ENCODE assay signal across 20 cellular contexts in genomic region chr9:89590415-89590814, GRCh38. TPM values are rescaled to one million over a fixed set of nuclear protein-coding genes. Genes with fewer than 3 reads are reported as not detected.
DNase-seq lines count a peak whose midpoint lies in the region; ATAC-seq and TF ChIP-seq lines count a peak whose summit lies in the region.
"Had no signal": no experiment of that assay in that cellular context is flagged by ENCODE, and none has a peak within 500 bp of the region (broad histone marks: within the 10 kb centered on the region; RNA-seq: fewer than 3 reads in every experiment).

No MANE protein-coding gene starts in this region.

- H3K4me3 ChIP-seq in WERI-Rb-1 (ENCODE audit: low read depth, low read length) (no peak overlapping the region), lung (no peak overlapping the region)
- H3K4me3 ChIP-seq: A549; BLaER1 treated with 17β-estradiol and CSF1 and Interleukin-3, amounts not matched to agents 10 nM and 100 nM; HAP-1 had no signal

- H3K9me3 ChIP-seq in WERI-Rb-1 (ENCODE audit: severe bottlenecking) (no peaks in the 10 kb centered on the region), lung (ENCODE audit: control insufficient read depth in 2 of 2, insufficient read depth in 1 of 2, low read length in 1 of 2) (no peaks in the 10 kb centered on the region)
- H3K9me3 ChIP-seq: A549; BE2C; BLaER1 treated with 17β-estradiol and CSF1 and Interleukin-3, amounts not matched to agents 10 nM and 100 nM; HAP-1 had no signal

- H3K4me3 Mint-ChIP-seq in activated CD4-positive, alpha-beta T cell treated with anti-CD3 and anti-CD28 coated beads, Interleukin-2, amount 10 ng/mL, durations not matched to agents 24 days and 14 days = no peak overlapping the region
- H3K4me3 Mint-ChIP-seq: CD14-positive monocyte; CD4-positive, alpha-beta T cell; CD8-positive, alpha-beta memory T cell; HFFc6 had no signal

- no peak for ATAC-seq in lung (ENCODE audit: insufficient read depth, low FRiP score)
- ATAC-seq: A549 had no signal

- no peak overlapping the region for H3K27ac Mint-ChIP-seq in activated CD4-positive, alpha-beta T cell treated with anti-CD3 and anti-CD28 coated beads, Interleukin-2, amount 10 ng/mL, durations not matched to agents 24 days and 14 days
- H3K27ac Mint-ChIP-seq: CD4-positive, alpha-beta T cell; HFFc6 had no signal

- H3K9me3 Mint-ChIP-seq in activated CD4-positive, alpha-beta T cell treated with anti-CD3 and anti-CD28 coated beads, Interleukin-2, amount 10 ng/mL, durations not matched to agents 24 days and 14 days = no peaks in the 10 kb centered on the region
- H3K9me3 Mint-ChIP-seq: CD14-positive monocyte; CD4-positive, alpha-beta T cell; CD8-positive, alpha-beta memory T cell; HFFc6 had no signal

- H3K4me1 Mint-ChIP-seq in activated CD4-positive, alpha-beta T cell treated with anti-CD3 and anti-CD28 coated beads, Interleukin-2, amount 10 ng/mL, durations not matched to agents 24 days and 14 days = no peaks in the 10 kb centered on the region

- no peaks in the 10 kb centered on the region for H3K27me3 ChIP-seq in WERI-Rb-1 (ENCODE audit: insufficient read depth, low read depth, severe bottlenecking)
- no peaks in the 10 kb centered on the region for H3K27me3 ChIP-seq in lung (ENCODE audit: control insufficient read depth, insufficient read depth)
- H3K27me3 ChIP-seq: BLaER1 treated with 17β-estradiol and CSF1 and Interleukin-3, amounts not matched to agents 10 nM and 100 nM had no signal

- H3K36me3 ChIP-seq in WERI-Rb-1 (no peaks in the 10 kb centered on the region), lung (ENCODE audit: control insufficient read depth in 2 of 2, insufficient read depth in 2 of 2, low read length in 2 of 2) (no peaks in the 10 kb centered on the region)
- H3K36me3 ChIP-seq: BE2C; BLaER1 treated with 17β-estradiol and CSF1 and Interleukin-3, amounts not matched to agents 10 nM and 100 nM; HAP-1 had no signal

- no peaks in the 10 kb centered on the region for H3K36me3 Mint-ChIP-seq in activated CD4-positive, alpha-beta T cell treated with anti-CD3 and anti-CD28 coated beads, Interleukin-2, amount 10 ng/mL, durations not matched to agents 24 days and 14 days (ENCODE audit: low read depth)
- H3K36me3 Mint-ChIP-seq: CD14-positive monocyte; CD8-positive, alpha-beta memory T cell had no signal

- peak; percentile 51 for DNase-seq in activated CD4-positive, alpha-beta T cell treated with anti-CD3 and anti-CD28 coated beads, Interleukin-2, amount 10 ng/mL, durations not matched to agents 24 days and 14 days
- no peak for DNase-seq in activated CD4-positive, alpha-beta T cell treated with anti-CD3 and anti-CD28 coated beads, Interleukin-2, amount 50 U/mL, for 4 hours
- DNase-seq in WERI-Rb-1 = no peak
- peak; percentile 9 for DNase-seq in lung (ENCODE audit: low spot score)
- no peak for DNase-seq in NAMALWA (ENCODE audit: low spot score)
- DNase-seq in HT-29 (ENCODE audit: low spot score) = no peak
- DNase-seq: 8988T; ACHN; AML-193; BE2C; CD4-positive, alpha-beta T cell; CD8-positive, alpha-beta memory T cell; DMS153; DND-41; GOT3; HFFc6 had no signal

- H3K27me3 Mint-ChIP-seq in activated CD4-positive, alpha-beta T cell treated with anti-CD3 and anti-CD28 coated beads, Interleukin-2, amount 10 ng/mL, durations not matched to agents 24 days and 14 days = peaks cover 38% of the 10 kb centered on the region

- WGBS in lung, 2 donors = 89 to 90% methylated on average over 2 of the region's 2 CpGs

- intact Hi-C loops in activated CD4-positive, alpha-beta T cell treated with anti-CD3 and anti-CD28 coated beads, Interleukin-2, amount 10 ng/mL, durations not matched to agents 24 days and 14 days (cut with micrococcal nuclease) = no loop called here

- no peaks in the 10 kb centered on the region for H3K4me1 ChIP-seq in lung (ENCODE audit: control insufficient read depth in 2 of 2, insufficient read depth in 2 of 2, low read length in 2 of 2)
- H3K4me1 ChIP-seq: A549; BE2C; BLaER1 treated with 17β-estradiol and CSF1 and Interleukin-3, amounts not matched to agents 10 nM and 100 nM; HAP-1 had no signal

- TF ChIP-seq CTCF in WERI-Rb-1 (IDR thresholded peaks at IDR 0.05; ENCODE audit: low read depth, low read length) = no peak
- TF ChIP-seq CTCF in lung (IDR thresholded peaks at IDR 0.05; ENCODE audit: control extremely low read depth, extremely low read depth) = no peak

- H3K27ac ChIP-seq in WERI-Rb-1 (peak overlapping the region; percentile 82), lung (ENCODE audit: low read depth in 1 of 2, low read length in 1 of 2) (no peak overlapping the region)
- H3K27ac ChIP-seq: A549; BLaER1 treated with 17β-estradiol and CSF1 and Interleukin-3, amounts not matched to agents 10 nM and 100 nM had no signal

RNA-seq across cellular contexts. Expression of gene GADD45G, which starts 14.4 kb away (rescaled TPM):
- 19.8 and 20.0 TPM in 2 replicates for total RNA-seq in activated CD4-positive, alpha-beta T cell treated with anti-CD3 and anti-CD28 coated beads, Interleukin-2, amount 10 ng/mL, durations not matched to agents 24 days and 14 days
- total RNA-seq in lung = 10 to 100 TPM in 1 of 2 donors, 1 to 10 TPM in 1; 9.9 to 36.6 TPM
- 10 to 100 TPM; 30.4 to 70.3 TPM for polyA plus RNA-seq in lung
- 1.3 and 5.2 TPM in 2 replicates for total RNA-seq in HT-29 (2014; rRNA removed; shearing (Covaris generic))

Comparison
In these comparisons a context has a peak if more than half of its experiments do, and no peak if none do; other contexts are left out.
1. DNase-seq: peak in activated CD4-positive, alpha-beta T cell treated with anti-CD3 and anti-CD28 coated beads, Interleukin-2, amount 10 ng/mL, durations not matched to agents 24 days and 14 days (single experiment) and lung (single experiment); none in activated CD4-positive, alpha-beta T cell treated with anti-CD3 and anti-CD28 coated beads, Interleukin-2, amount 50 U/mL, for 4 hours (0 of 2), WERI-Rb-1 (single experiment), NAMALWA (single experiment) and HT-29 (single experiment).